In genomic region chr11:15885913-15886698, GRCh38 we compare ENCODE assay signal across 20 cellular contexts.
"Had no signal": no experiment of that assay in that cellular context is flagged by ENCODE, and none has a peak within 500 bp of the region (broad histone marks: within the 10 kb centered on the region; RNA-seq: fewer than 3 reads in every experiment).

No MANE protein-coding gene starts in this region.

- FAIRE-seq: endometrium, frontal cortex had no signal

- H3K27me3 Mint-ChIP-seq: activated CD4-positive, alpha-beta memory T cell treated with anti-CD3 and anti-CD28 coated beads, Interleukin-2, amount 10 ng/mL, durations not matched to agents 7 days and 5 days; activated CD4-positive, alpha-beta T cell treated with anti-CD3 and anti-CD28 coated beads for 36 hours; activated CD8-positive, alpha-beta memory T cell treated with anti-CD3 and anti-CD28 coated beads, Interleukin-2, amount 10 ng/mL, durations not matched to agents 7 days and 5 days; activated naive CD8-positive, alpha-beta T cell treated with anti-CD3 and anti-CD28 coated beads for 36 hours; T-cell had no signal

- DNase-seq: activated CD4-positive, alpha-beta memory T cell treated with anti-CD3 and anti-CD28 coated beads, Interleukin-2, amount 10 ng/mL, durations not matched to agents 7 days and 5 days; activated CD4-positive, alpha-beta T cell treated with anti-CD3 and anti-CD28 coated beads for 36 hours; activated CD8-positive, alpha-beta memory T cell treated with anti-CD3 and anti-CD28 coated beads, Interleukin-2, amount 10 ng/mL, durations not matched to agents 7 days and 5 days; activated naive CD8-positive, alpha-beta T cell treated with anti-CD3 and anti-CD28 coated beads for 36 hours; amygdala; body of pancreas; colonic mucosa; hypothalamus; islet precursor cell; lower lobe of right lung; midbrain; retina; stimulated activated CD4-positive, alpha-beta T cell treated with anti-CD3 and anti-CD28 coated beads, Interleukin-12 subunit alpha, Interleukin-12 subunit beta, amount 100 ng/mL, for 4 hours; stimulated activated CD4-positive, alpha-beta T cell treated with anti-CD3 and anti-CD28 coated beads, Interleukin-1b, Interleukin-23, amount 100 ng/mL, for 48 hours; stimulated activated naive CD4-positive, alpha-beta T cell treated with Interleukin-2 at 50 U/mL for 16 hours; T-cell had no signal

- ATAC-seq: activated CD4-positive, alpha-beta T cell treated with anti-CD3 and anti-CD28 coated beads for 36 hours; activated CD8-positive, alpha-beta memory T cell treated with anti-CD3 and anti-CD28 coated beads, Interleukin-2, amount 10 ng/mL, durations not matched to agents 7 days and 5 days; body of pancreas; lower lobe of right lung; SK-N-SH treated with all-trans-retinoic acid at 6 μM for 48 hours; T-cell; WTC11 had no signal

- H3K4me1 Mint-ChIP-seq: activated CD4-positive, alpha-beta memory T cell treated with anti-CD3 and anti-CD28 coated beads, Interleukin-2, amount 10 ng/mL, durations not matched to agents 7 days and 5 days; activated CD4-positive, alpha-beta T cell treated with anti-CD3 and anti-CD28 coated beads for 36 hours; activated CD8-positive, alpha-beta memory T cell treated with anti-CD3 and anti-CD28 coated beads, Interleukin-2, amount 10 ng/mL, durations not matched to agents 7 days and 5 days; activated naive CD8-positive, alpha-beta T cell treated with anti-CD3 and anti-CD28 coated beads for 36 hours; T-cell had no signal

- H3K9me3 Mint-ChIP-seq: activated CD4-positive, alpha-beta memory T cell treated with anti-CD3 and anti-CD28 coated beads, Interleukin-2, amount 10 ng/mL, durations not matched to agents 7 days and 5 days; activated naive CD8-positive, alpha-beta T cell treated with anti-CD3 and anti-CD28 coated beads for 36 hours; T-cell; WTC11 had no signal

- H3K4me3 Mint-ChIP-seq: activated CD4-positive, alpha-beta memory T cell treated with anti-CD3 and anti-CD28 coated beads, Interleukin-2, amount 10 ng/mL, durations not matched to agents 7 days and 5 days; activated CD4-positive, alpha-beta T cell treated with anti-CD3 and anti-CD28 coated beads for 36 hours; activated CD8-positive, alpha-beta memory T cell treated with anti-CD3 and anti-CD28 coated beads, Interleukin-2, amount 10 ng/mL, durations not matched to agents 7 days and 5 days; activated naive CD8-positive, alpha-beta T cell treated with anti-CD3 and anti-CD28 coated beads for 36 hours; T-cell; WTC11 had no signal

- H3K36me3 Mint-ChIP-seq: activated CD8-positive, alpha-beta memory T cell treated with anti-CD3 and anti-CD28 coated beads, Interleukin-2, amount 10 ng/mL, durations not matched to agents 7 days and 5 days; activated naive CD8-positive, alpha-beta T cell treated with anti-CD3 and anti-CD28 coated beads for 36 hours; T-cell; WTC11 had no signal

- H3K27ac Mint-ChIP-seq: activated CD4-positive, alpha-beta memory T cell treated with anti-CD3 and anti-CD28 coated beads, Interleukin-2, amount 10 ng/mL, durations not matched to agents 7 days and 5 days; activated CD4-positive, alpha-beta T cell treated with anti-CD3 and anti-CD28 coated beads for 36 hours; activated CD8-positive, alpha-beta memory T cell treated with anti-CD3 and anti-CD28 coated beads, Interleukin-2, amount 10 ng/mL, durations not matched to agents 7 days and 5 days; activated naive CD8-positive, alpha-beta T cell treated with anti-CD3 and anti-CD28 coated beads for 36 hours; T-cell; WTC11 had no signal
